In the genomic region with DNA sequence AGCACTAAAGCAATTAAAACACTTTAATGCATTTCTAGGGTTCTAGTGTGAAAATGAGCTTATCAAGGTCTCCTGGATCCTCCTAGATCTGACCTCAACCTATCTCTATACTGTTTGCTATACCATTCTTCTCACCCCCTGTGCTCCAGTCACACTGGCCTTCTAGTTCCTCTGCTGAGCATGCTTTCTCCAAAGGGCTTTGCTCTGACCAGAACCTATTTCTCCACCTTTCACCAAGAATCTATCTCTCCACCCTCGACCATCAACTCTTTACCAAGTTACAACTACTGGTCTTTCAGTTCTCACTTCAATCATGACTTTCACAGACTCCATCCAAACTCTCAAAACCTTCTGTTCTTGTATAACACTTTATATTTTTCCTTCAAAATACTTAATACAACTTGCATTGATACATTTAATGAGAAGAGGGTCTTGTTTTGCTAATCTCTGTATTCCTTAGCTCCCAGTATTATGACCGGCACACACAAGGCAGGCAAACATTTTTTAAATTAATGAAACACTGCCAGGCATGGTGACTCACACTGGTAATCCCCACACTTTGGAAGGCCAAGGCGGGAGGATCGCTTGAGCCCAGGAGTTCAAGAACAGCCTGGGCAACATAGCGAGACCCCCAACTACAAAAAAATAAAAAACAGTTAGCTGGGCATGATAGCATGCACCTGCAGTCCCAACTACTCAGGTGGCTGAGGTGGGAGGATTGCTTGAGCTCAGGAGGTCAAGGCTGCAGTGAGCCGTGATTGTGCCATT, we compare ENCODE assay signal across 12 cellular contexts. TPM values are rescaled to one million over a fixed set of nuclear protein-coding genes. Genes with fewer than 3 reads are reported as not detected.
DNase-seq lines count a peak whose midpoint lies in the region; ATAC-seq and TF ChIP-seq lines count a peak whose summit lies in the region.
"Had no signal": no experiment of that assay in that cellular context is flagged by ENCODE, and none has a peak within 500 bp of the region (broad histone marks: within the 10 kb centered on the region; RNA-seq: fewer than 3 reads in every experiment).

No MANE protein-coding gene starts in this region.

- no peaks in the 10 kb centered on the region for H3K9me3 ChIP-seq in HUES48 (ENCODE audit: control insufficient read depth, insufficient read depth, low read length)
- H3K9me3 ChIP-seq: heart right ventricle, SJSA1, suprapubic skin had no signal

- intact Hi-C loops in left colon (cut with DNase I, micrococcal nuclease): no loop called here

- H3K27ac Mint-ChIP-seq in chondrocyte (ENCODE audit: unreplicated experiment) (peak overlapping the region; percentile 73), nephron progenitor cell (peak overlapping the region; percentile 36)

- H3K4me3 ChIP-seq in HUES48 (ENCODE audit: low read depth, low read length): no peak overlapping the region
- H3K4me3 ChIP-seq: heart right ventricle, SJSA1, suprapubic skin had no signal

- ATAC-seq in HG03039 (IDR thresholded peaks at IDR 0.05; ENCODE audit: unreplicated experiment) (no peak), GM18909 (IDR thresholded peaks at IDR 0.05; ENCODE audit: poor library complexity, unreplicated experiment) (no peak), left colon (no peak)

- peak; percentile 52 for DNase-seq in ELR (ENCODE audit: low read depth)
- DNase-seq in chondrocyte (ENCODE audit: low spot score): no peak
- DNase-seq in nephron progenitor cell: no peak
- DNase-seq in NCI-H526 treated with DMSO at 0.1 percent for 48 hours (lab: John Stamatoyannopoulos, UW): no peak
- DNase-seq in left colon: no peak
- DNase-seq: heart right ventricle; stimulated activated CD4-positive, alpha-beta T cell treated with anti-CD3 and anti-CD28 coated beads, Interleukin-2, amount 100 ng/mL, for 48 hours had no signal

- H3K4me1 Mint-ChIP-seq in chondrocyte (ENCODE audit: low read depth) (peaks cover 72% of the 10 kb centered on the region), nephron progenitor cell (peaks cover 27% of the 10 kb centered on the region)

- no peak overlapping the region for H3K9ac ChIP-seq in HUES48 (ENCODE audit: low read depth, low read length)

- H3K36me3 Mint-ChIP-seq in chondrocyte (ENCODE audit: low read depth) (no peaks in the 10 kb centered on the region), nephron progenitor cell (ENCODE audit: low read depth) (no peaks in the 10 kb centered on the region)

- no peaks in the 10 kb centered on the region for H3K27me3 ChIP-seq in HUES48 (ENCODE audit: control insufficient read depth, insufficient read depth, low read length)
- H3K27me3 ChIP-seq: heart right ventricle, SJSA1, suprapubic skin had no signal

- H3K4me1 ChIP-seq in HUES48 (ENCODE audit: control insufficient read depth, insufficient read depth, low read length): peaks cover 23% of the 10 kb centered on the region

- no peak overlapping the region for H3K4me3 Mint-ChIP-seq in chondrocyte (ENCODE audit: unreplicated experiment)
- H3K4me3 Mint-ChIP-seq in nephron progenitor cell: no peak overlapping the region

- no peaks in the 10 kb centered on the region for H3K9me3 Mint-ChIP-seq in chondrocyte (ENCODE audit: low read depth)
- H3K9me3 Mint-ChIP-seq in nephron progenitor cell: no peaks in the 10 kb centered on the region

- no peaks in the 10 kb centered on the region for H3K36me3 ChIP-seq in HUES48 (ENCODE audit: control insufficient read depth, insufficient read depth, low read length)
- H3K36me3 ChIP-seq: heart right ventricle, suprapubic skin had no signal

- H3K27me3 Mint-ChIP-seq in chondrocyte (ENCODE audit: low read depth) (no peaks in the 10 kb centered on the region), nephron progenitor cell (ENCODE audit: low read depth, poor library complexity) (no peaks in the 10 kb centered on the region)

- TF ChIP-seq CTCF in chondrocyte (IDR thresholded peaks at IDR 0.05) (no peak), nephron progenitor cell (IDR thresholded peaks at IDR 0.05) (no peak)

- peak overlapping the region; percentile 8 for H3K27ac ChIP-seq in HUES48 (ENCODE audit: low read depth, low read length)
- H3K27ac ChIP-seq: heart right ventricle, SJSA1, suprapubic skin had no signal

RNA-seq across cellular contexts. Expression of gene PPP1R12A, which starts 22.8 kb away (rescaled TPM):
- 118 to 139 TPM (median 135 TPM) in 3 replicates for total RNA-seq in chondrocyte
- total RNA-seq in left colon: 10 to 100 TPM; 61.4 to 87.6 TPM
